35 cellular contexts compared by ENCODE assay signal in genomic region chr2:120004254-120004653, GRCh38. TPM values are rescaled to one million over a fixed set of nuclear protein-coding genes. Genes with fewer than 3 reads are reported as not detected.
DNase-seq lines count a peak whose midpoint lies in the region; ATAC-seq, FAIRE-seq and TF ChIP-seq lines count a peak whose summit lies in the region.
"Had no signal": no experiment of that assay in that cellular context is flagged by ENCODE, and none has a peak within 500 bp of the region (broad histone marks: within the 10 kb centered on the region; RNA-seq: fewer than 3 reads in every experiment).

No MANE protein-coding gene starts in this region.

- FAIRE-seq in K562 (lab: Jason Lieb, UNC) = no peak
- FAIRE-seq: A204.1, A549, D721Med had no signal

- no peak overlapping the region for H4K12ac ChIP-seq in trophoblast cell (ENCODE audit: low read depth, low read length)

- H3K4me1 ChIP-seq in HEK293 (ENCODE audit: control insufficient read depth, insufficient read depth, low read length) (no peaks in the 10 kb centered on the region), OCI-LY3 (ENCODE audit: low read length) (peaks cover 54% of the 10 kb centered on the region), K562 (replicated peaks in 1 of 2; ENCODE audit: control insufficient read depth in 2 of 2, insufficient read depth in 2 of 2, low read length in 2 of 2) (peaks cover 0 to 4% of the 10 kb centered on the region in 2 experiments; a peak in 3 of 5 replicates), trophoblast cell (ENCODE audit: control insufficient read depth in 1 of 2, insufficient read depth in 2 of 2, low read length in 2 of 2) (no peaks in the 10 kb centered on the region)
- H3K4me1 ChIP-seq: A549, BE2C, BLaER1, Caco-2 had no signal

- no peak for ATAC-seq in K562
- ATAC-seq: A549; CD8-positive, alpha-beta T cell had no signal

- no peak overlapping the region for H2BK5ac ChIP-seq in trophoblast cell (ENCODE audit: low read depth, low read length, poor library complexity)

- no peak overlapping the region for H3K14ac ChIP-seq in trophoblast cell (ENCODE audit: low read length)

- H3K4me1 Mint-ChIP-seq in CD14-positive monocyte = peaks cover 9% of the 10 kb centered on the region
- H3K4me1 Mint-ChIP-seq: CD8-positive, alpha-beta memory T cell had no signal

- no peak overlapping the region for H3K18ac ChIP-seq in trophoblast cell (ENCODE audit: low read length)

- H2BK120ac ChIP-seq in trophoblast cell (ENCODE audit: insufficient read depth, low read length, poor library complexity) = no peak overlapping the region

- DNase-seq in K562 (ENCODE audit: extremely low read depth in 1 of 4, low spot score in 3 of 4) (no peak), trophoblast cell (no peak), CD14-positive monocyte (ENCODE audit: low spot score) (no peak), posterior vena cava (ENCODE audit: low spot score) (no peak), NOMO-1 treated with DMSO at 0.1 percent for 48 hours (lab: John Stamatoyannopoulos, UW; ENCODE audit: unreplicated experiment) (no peak)
- DNase-seq: 8988T; ACHN; AML-193; BE2C; C1 segment of cervical spinal cord; Caco-2; Calu3; CD4-positive, alpha-beta memory T cell; CD4-positive, alpha-beta T cell; CD4-positive, CD25-positive, alpha-beta regulatory T cell; CD8-positive, alpha-beta memory T cell; CD8-positive, alpha-beta T cell; COR-L47; DMS 273 treated with DMSO at 0.1 percent for 48 hours; DMS153; DMS79; DMS79 treated with DMSO at 0.1 percent for 48 hours; DND-41; EL had no signal

- no peaks in the 10 kb centered on the region for H3K9me1 ChIP-seq in K562 (ENCODE audit: control insufficient read depth, insufficient read depth, low read length)

- BruUV-seq in K562 (replicated peaks; lab: Mats Ljungman, UMichigan) = no TSS peak

- H3K27me3 Mint-ChIP-seq in CD14-positive monocyte (ENCODE audit: low read depth in 3 of 3) = peaks cover 2 to 5% (median 3%) of the 10 kb centered on the region in 3 donors
- H3K27me3 Mint-ChIP-seq: CD4-positive, alpha-beta memory T cell; CD4-positive, alpha-beta T cell had no signal

- no peaks in the 10 kb centered on the region for H3K79me1 ChIP-seq in trophoblast cell (ENCODE audit: low read length)

- H3K4me2 ChIP-seq in OCI-LY3 (ENCODE audit: low read length) = no peak overlapping the region
- no peak overlapping the region for H3K4me2 ChIP-seq in K562 (ENCODE audit: insufficient read depth, low read length)
- peak overlapping the region; percentile 14 for H3K4me2 ChIP-seq in neural cell (ENCODE audit: low read length)
- H3K4me2 ChIP-seq in trophoblast cell (ENCODE audit: low read length) = no peak overlapping the region
- H3K4me2 ChIP-seq: A549; BLaER1; BLaER1 treated with 17β-estradiol and CSF1 and Interleukin-3, amounts not matched to agents 10 nM and 100 nM had no signal

- no peak overlapping the region for H4K8ac ChIP-seq in trophoblast cell (ENCODE audit: low read depth, low read length)

- H3K9me3 ChIP-seq in HEK293 (ENCODE audit: control insufficient read depth, insufficient read depth, low read depth, low read length) (no peaks in the 10 kb centered on the region), OCI-LY3 (ENCODE audit: insufficient read depth, low read length) (no peaks in the 10 kb centered on the region), K562 (replicated peaks; ENCODE audit: control insufficient read depth, insufficient read depth, low read depth, low read length) (no peaks in the 10 kb centered on the region), neural cell (ENCODE audit: low read length) (no peaks in the 10 kb centered on the region), trophoblast cell (ENCODE audit: insufficient read depth, low read depth, low read length) (no peaks in the 10 kb centered on the region)
- H3K9me3 ChIP-seq: A549, BE2C, BLaER1, Caco-2 had no signal

- H2BK12ac ChIP-seq in trophoblast cell (ENCODE audit: low read length) = no peak overlapping the region

- CTCF ChIA-PET in HEK293 (lab: Yijun Ruan, JAX) = interaction anchor here (0.6 to 1.3 kb wide), 2 partner anchors 13 to 90 kb away, joined by 3 read pairs; no protein-coding TSS in a partner anchor
- CTCF ChIA-PET in K562 (lab: Yijun Ruan, JAX; ENCODE audit: low intra/inter-chr PET ratio) = no interaction called here

- H3K4me3 Mint-ChIP-seq in CD14-positive monocyte = no peak overlapping the region
- H3K4me3 Mint-ChIP-seq: B cell; CD4-positive, alpha-beta memory T cell; CD4-positive, alpha-beta T cell; CD4-positive, CD25-positive, alpha-beta regulatory T cell; CD8-positive, alpha-beta memory T cell; CD8-positive, alpha-beta T cell had no signal

- no peaks in the 10 kb centered on the region for H3F3A ChIP-seq in neural cell (ENCODE audit: insufficient read depth, low read length, poor library complexity, severe bottlenecking)

- H3K4me3 ChIP-seq in HEK293 (ENCODE audit: low read depth, low read length) (no peak overlapping the region), OCI-LY3 (ENCODE audit: low read length) (no peak overlapping the region), K562 (no peak overlapping the region), neural cell (ENCODE audit: low read length) (peak overlapping the region; percentile 43), trophoblast cell (ENCODE audit: low read depth, low read length) (no peak overlapping the region)
- H3K4me3 ChIP-seq: A549; BLaER1; BLaER1 treated with 17β-estradiol and CSF1 and Interleukin-3, amounts not matched to agents 10 nM and 100 nM had no signal

- no peak overlapping the region for H3K27ac Mint-ChIP-seq in CD14-positive monocyte
- H3K27ac Mint-ChIP-seq: B cell; CD4-positive, alpha-beta memory T cell; CD4-positive, alpha-beta T cell; CD4-positive, CD25-positive, alpha-beta regulatory T cell; CD8-positive, alpha-beta T cell had no signal

- no peak overlapping the region for H3K23ac ChIP-seq in trophoblast cell (ENCODE audit: low read length)

- no peaks in the 10 kb centered on the region for H3K36me3 Mint-ChIP-seq in CD14-positive monocyte
- H3K36me3 Mint-ChIP-seq: CD4-positive, alpha-beta memory T cell; CD4-positive, CD25-positive, alpha-beta regulatory T cell; CD8-positive, alpha-beta T cell had no signal

- peak overlapping the region; percentile 59; the same call in 1 of the 2 replicates for H2AFZ ChIP-seq in OCI-LY3 (ENCODE audit: low read depth, low read length)
- H2AFZ ChIP-seq in K562 (ENCODE audit: low read depth, low read length) = 0 out of 2 replicates have a peak overlapping the region, but pooled peaks have one; percentile 9
- no peak overlapping the region for H2AFZ ChIP-seq in neural cell (ENCODE audit: low read depth, low read length)
- H2AFZ ChIP-seq in trophoblast cell (ENCODE audit: insufficient read depth, low read length, poor library complexity) = no peak overlapping the region

- POLR2A ChIA-PET in HEK293 (lab: Yijun Ruan, JAX) = interaction anchor here (1.2 kb wide), 1 partner anchor 9 kb away, joined by 4 read pairs; the partner anchor contains the start of gene EPB41L5
- POLR2A ChIA-PET in K562 (lab: Yijun Ruan, JAX) = interaction anchor here (0.5 to 1.8 kb wide), 4 partner anchors 9 to 245 kb away, joined by 3 to 5 read pairs (median 3); partner anchors contain the start of genes EPB41L5 and PTPN4

- H3K27ac ChIP-seq in HEK293 (ENCODE audit: extremely low read depth, low read depth, low read length) (no peak overlapping the region), OCI-LY3 (ENCODE audit: low read length) (peak overlapping the region; percentile 45; the same call in 1 of the 2 replicates), K562 (ENCODE audit: extremely low read depth, low read depth, low read length) (no peak overlapping the region), neural cell (ENCODE audit: low read length) (peak overlapping the region; percentile 57), trophoblast cell (ENCODE audit: low read depth, low read length) (no peak overlapping the region)
- H3K27ac ChIP-seq: 22Rv1; A549; BLaER1; BLaER1 treated with 17β-estradiol and CSF1 and Interleukin-3, amounts not matched to agents 10 nM and 100 nM; C4-2B had no signal

- in situ Hi-C loops in K562 (cut with MboI) = no loop called here

- H3K36me3 ChIP-seq in HEK293 (ENCODE audit: control insufficient read depth in 2 of 2, insufficient read depth in 1 of 2, low read length in 2 of 2) (no peaks in the 10 kb centered on the region), OCI-LY3 (replicated peaks; ENCODE audit: low read depth, low read length) (no peaks in the 10 kb centered on the region), K562 (ENCODE audit: control insufficient read depth, insufficient read depth, low read length) (no peaks in the 10 kb centered on the region), neural cell (ENCODE audit: insufficient read depth, low read length) (no peaks in the 10 kb centered on the region), trophoblast cell (ENCODE audit: control insufficient read depth in 1 of 2, insufficient read depth in 2 of 2, low read length in 2 of 2) (no peaks in the 10 kb centered on the region)
- H3K36me3 ChIP-seq: BE2C; BLaER1; BLaER1 treated with 17β-estradiol and CSF1 and Interleukin-3, amounts not matched to agents 10 nM and 100 nM had no signal

- H2AK5ac ChIP-seq in trophoblast cell (ENCODE audit: low read length) = no peak overlapping the region

- intact Hi-C loops in K562 (cut with micrococcal nuclease) = no loop called here
- intact Hi-C loops in CD14-positive monocyte (cut with micrococcal nuclease) = no loop called here
- intact Hi-C loops in posterior vena cava (cut with DNase I) = no loop called here

- H3K4ac ChIP-seq in trophoblast cell (ENCODE audit: low read depth, low read length) = no peak overlapping the region

- no peak for TF ChIP-seq EP300 in K562 (IDR thresholded peaks at IDR 0.05; ENCODE audit: low read length)
- no peak for TF ChIP-seq EP300 in neural cell (conservative IDR thresholded peaks at IDR 0.05; ENCODE audit: poor library complexity, severe bottlenecking)

- H3K27me3 ChIP-seq in OCI-LY3 (ENCODE audit: low read depth, low read length) (no peaks in the 10 kb centered on the region), K562 (ENCODE audit: control insufficient read depth in 2 of 2, insufficient read depth in 2 of 2, low read length in 2 of 2) (no peaks in the 10 kb centered on the region), neural cell (ENCODE audit: insufficient read depth, low read depth, low read length) (no peaks in the 10 kb centered on the region), trophoblast cell (ENCODE audit: insufficient read depth, low read length) (no peaks in the 10 kb centered on the region)
- H3K27me3 ChIP-seq: BE2C; BLaER1; BLaER1 treated with 17β-estradiol and CSF1 and Interleukin-3, amounts not matched to agents 10 nM and 100 nM had no signal

- H4K20me1 ChIP-seq in OCI-LY3 (ENCODE audit: insufficient read depth, low read length) = no peaks in the 10 kb centered on the region
- H4K20me1 ChIP-seq in K562 (replicated peaks; ENCODE audit: control insufficient read depth, insufficient read depth, low read length) = no peaks in the 10 kb centered on the region
- no peaks in the 10 kb centered on the region for H4K20me1 ChIP-seq in neural cell (ENCODE audit: insufficient read depth)
- H4K20me1 ChIP-seq: BLaER1; BLaER1 treated with 17β-estradiol and CSF1 and Interleukin-3, amounts not matched to agents 10 nM and 100 nM had no signal

- H3K79me2 ChIP-seq in OCI-LY3 (ENCODE audit: low read length) = no peaks in the 10 kb centered on the region
- no peaks in the 10 kb centered on the region for H3K79me2 ChIP-seq in K562 (ENCODE audit: control insufficient read depth, insufficient read depth, low read length)
- H3K79me2 ChIP-seq in neural cell (replicated peaks; ENCODE audit: insufficient read depth, low read length) = no peaks in the 10 kb centered on the region
- H3K79me2 ChIP-seq in trophoblast cell (ENCODE audit: control insufficient read depth, insufficient read depth, low read length, poor library complexity) = no peaks in the 10 kb centered on the region

- no peak overlapping the region for H4K91ac ChIP-seq in trophoblast cell (ENCODE audit: low read depth, low read length)

- H3K9ac ChIP-seq in OCI-LY3 (ENCODE audit: low read length) = no peak overlapping the region
- H3K9ac ChIP-seq in K562 (ENCODE audit: insufficient read depth in 1 of 2, low read depth in 2 of 2, low read length in 2 of 2) = no peak overlapping the region
- H3K9ac ChIP-seq in neural cell (ENCODE audit: low read length) = peak overlapping the region; percentile 34
- no peak overlapping the region for H3K9ac ChIP-seq in trophoblast cell (ENCODE audit: low read length)
- H3K9ac ChIP-seq: BLaER1; BLaER1 treated with 17β-estradiol and CSF1 and Interleukin-3, amounts not matched to agents 10 nM and 100 nM had no signal

- H3K9me3 Mint-ChIP-seq in CD14-positive monocyte = peaks cover 0 to 9% (median 5%) of the 10 kb centered on the region in 7 donors
- H3K9me3 Mint-ChIP-seq: CD4-positive, alpha-beta memory T cell; CD4-positive, alpha-beta T cell; CD4-positive, CD25-positive, alpha-beta regulatory T cell; CD8-positive, alpha-beta memory T cell; CD8-positive, alpha-beta T cell had no signal

- TF ChIP-seq RAD21 in K562 (CRISPR knock-in tag; conservative IDR thresholded peaks at IDR 0.05 in 1 of 2, IDR thresholded peaks at IDR 0.05 in 1 of 2) (no peak), neural cell (conservative IDR thresholded peaks at IDR 0.05) (no peak)

- TF ChIP-seq POLR2A in K562 (conservative IDR thresholded peaks at IDR 0.05) = no peak

- no peaks in the 10 kb centered on the region for H3K9me2 ChIP-seq in neural cell (ENCODE audit: insufficient read depth, low read length)

- TF ChIP-seq CTCF in HEK293 (tag by site-specific recombination; IDR thresholded peaks at IDR 0.05) = no peak
- no peak for TF ChIP-seq CTCF in OCI-LY3 (IDR thresholded peaks at IDR 0.05; ENCODE audit: low read depth, low read length)
- no peak for TF ChIP-seq CTCF in K562 (IDR thresholded peaks at IDR 0.05 in 2 of 3, conservative IDR thresholded peaks at IDR 0.05 in 1 of 3; ENCODE audit: insufficient read depth in 2 of 3, low read depth in 1 of 3, low read length in 3 of 3)
- TF ChIP-seq CTCF in neural cell (IDR thresholded peaks at IDR 0.05; ENCODE audit: poor library complexity, severe bottlenecking) = no peak
- TF ChIP-seq CTCF in CD14-positive monocyte (IDR thresholded peaks at IDR 0.05) = no peak

RNA-seq across cellular contexts. Expression of gene EPB41L5, which starts 8.6 kb away (rescaled TPM):
- 14.3 and 43.5 TPM in 2 replicates for total RNA-seq in K562 (2011; cell fraction: chromatin; rRNA removed; ENCODE audit: low replicate concordance)
- total RNA-seq in K562 (2011; cell fraction: nucleolus; rRNA removed) = 7.2 and 8.8 TPM in 2 replicates
- 18.9 and 25.1 TPM in 2 replicates for total RNA-seq in K562 (2011; cell fraction: nucleoplasm; rRNA removed)
- total RNA-seq in K562 (2014; rRNA removed) = 4.8 and 5.4 TPM in 2 replicates
- 11.5 and 14.4 TPM in 2 replicates for total RNA-seq in K562 (2014; rRNA removed; fragmentation: Illumina TruSeq; extraction: Trizol)
- 9.4 TPM in 2 replicates for total RNA-seq in K562 (2015; rRNA removed; fragmentation: Illumina TruSeq; extraction: Trizol)
- 8.7 and 9.3 TPM in 2 replicates for total RNA-seq in K562 (2021)
- polyA plus RNA-seq in K562 (2011; rRNA removed) = 10.7 and 14.1 TPM in 2 replicates
- polyA plus RNA-seq in K562 (2011; cell fraction: cytosol; rRNA removed) = 4.1 and 5.4 TPM in 2 replicates
- polyA plus RNA-seq in K562 (2011; cell fraction: nucleus; rRNA removed) = 9.1 and 14.7 TPM in 2 replicates
- 5.4 and 6.8 TPM in 2 replicates for polyA plus RNA-seq in K562 (2012)
- polyA plus RNA-seq in K562 (2014; fragmentation: Illumina TruSeq; extraction: Trizol) = 7.6 and 8.2 TPM in 2 replicates
- polyA plus RNA-seq in K562 (2014; fragmentation: Nextera tagmentation; extraction: Ambion mirVana) = 1 to 10 TPM; 2.3 to 3.0 TPM
- 6.0 and 6.3 TPM in 2 replicates for polyA plus RNA-seq in K562 (2014; rRNA removed)
- polyA minus RNA-seq in K562 (2011; rRNA and poly(A)+ RNA removed) = 29.8 and 36.4 TPM in 2 replicates
- polyA minus RNA-seq in K562 (2011; cell fraction: cytosol; rRNA and poly(A)+ RNA removed) = 9.3 and 10.0 TPM in 2 replicates
- 18.3 and 35.3 TPM in 2 replicates for polyA minus RNA-seq in K562 (2011; cell fraction: nucleus; rRNA and poly(A)+ RNA removed)
- polyA plus RNA-seq in neural cell = 28.7 and 32.9 TPM in 2 replicates
- 83.3 and 85.2 TPM in 2 replicates for polyA minus RNA-seq in neural cell
- polyA plus RNA-seq in trophoblast cell (2013) = 12.3 and 14.2 TPM in 2 replicates
- 1 to 10 TPM; 2.0 to 2.4 TPM for polyA plus RNA-seq in CD14-positive monocyte
- 10 to 100 TPM; 11.5 to 16.1 TPM for total RNA-seq in posterior vena cava

Comparison
In these comparisons a context has a peak if more than half of its experiments do, and no peak if none do; other contexts are left out.
1. H3K27ac ChIP-seq: peak in OCI-LY3 (single experiment) and neural cell (single experiment); none in HEK293 (single experiment), K562 (single experiment) and trophoblast cell (single experiment).
2. H2AFZ ChIP-seq: peak in OCI-LY3 (single experiment) and K562 (single experiment); none in neural cell (single experiment) and trophoblast cell (single experiment).